Comparison of ENCODE assay signal across 11 cellular contexts in genomic region chr1:246364415-246364941, GRCh38.
DNase-seq lines count a peak whose midpoint lies in the region; ATAC-seq lines count a peak whose summit lies in the region.
"Had no signal": no experiment of that assay in that cellular context is flagged by ENCODE, and none has a peak within 500 bp of the region (broad histone marks: within the 10 kb centered on the region; RNA-seq: fewer than 3 reads in every experiment).

No MANE protein-coding gene starts in this region.

- ATAC-seq in activated naive CD4-positive, alpha-beta T cell treated with anti-CD3 and anti-CD28 coated beads, Interleukin-2, amount 50 U/mL, for 72 hours: peak; percentile 70 to 84
- peak; percentile 96 for ATAC-seq in GM21526 (IDR thresholded peaks at IDR 0.05; ENCODE audit: low FRiP score, unreplicated experiment)
- ATAC-seq in HG03342 (IDR thresholded peaks at IDR 0.05; ENCODE audit: unreplicated experiment): peak; percentile 59
- ATAC-seq in stimulated activated effector memory CD8-positive, alpha-beta T cell treated with anti-CD3 and anti-CD28 coated beads, Interleukin-12 subunit alpha, Interleukin-12 subunit beta, amount 100 ng/mL, for 72 hours: peak; percentile 80
- ATAC-seq: lower lobe of right lung had no signal

- peaks cover 21% of the 10 kb centered on the region for H3K4me1 Mint-ChIP-seq in stimulated activated effector memory CD8-positive, alpha-beta T cell treated with anti-CD3 and anti-CD28 coated beads, Interleukin-12 subunit alpha, Interleukin-12 subunit beta, amount 100 ng/mL, for 72 hours
- H3K4me1 Mint-ChIP-seq in activated T-helper 1 cell treated with anti-CD3 and anti-CD28 coated beads, Interleukin-12 subunit alpha, Interleukin-12 subunit beta, Interleukin-2, Interleukin-4 antibody, amounts not matched to agents 30 ng/mL and 10 ng/mL and 1 ng/mL, durations not matched to agents 14 hours and 24 hours and 36 hours (ENCODE audit: low read depth): peaks cover 11% of the 10 kb centered on the region

- peaks cover 7 to 9% of the 10 kb centered on the region in 2 donors for H3K9me3 Mint-ChIP-seq in activated naive CD4-positive, alpha-beta T cell treated with anti-CD3 and anti-CD28 coated beads, Interleukin-2, amount 50 U/mL, for 72 hours
- peaks cover 10% of the 10 kb centered on the region for H3K9me3 Mint-ChIP-seq in stimulated activated effector memory CD8-positive, alpha-beta T cell treated with anti-CD3 and anti-CD28 coated beads, Interleukin-12 subunit alpha, Interleukin-12 subunit beta, amount 100 ng/mL, for 72 hours
- peaks cover 4% of the 10 kb centered on the region for H3K9me3 Mint-ChIP-seq in activated T-helper 1 cell treated with anti-CD3 and anti-CD28 coated beads, Interleukin-12 subunit alpha, Interleukin-12 subunit beta, Interleukin-2, Interleukin-4 antibody, amounts not matched to agents 30 ng/mL and 10 ng/mL and 1 ng/mL, durations not matched to agents 14 hours and 24 hours and 36 hours

- H3K27ac Mint-ChIP-seq in activated naive CD4-positive, alpha-beta T cell treated with anti-CD3 and anti-CD28 coated beads, Interleukin-2, amount 50 U/mL, for 72 hours: no peak overlapping the region
- no peak overlapping the region for H3K27ac Mint-ChIP-seq in stimulated activated effector memory CD8-positive, alpha-beta T cell treated with anti-CD3 and anti-CD28 coated beads, Interleukin-12 subunit alpha, Interleukin-12 subunit beta, amount 100 ng/mL, for 72 hours
- no peak overlapping the region for H3K27ac Mint-ChIP-seq in activated T-helper 1 cell treated with anti-CD3 and anti-CD28 coated beads, Interleukin-12 subunit alpha, Interleukin-12 subunit beta, Interleukin-2, Interleukin-4 antibody, amounts not matched to agents 30 ng/mL and 10 ng/mL and 1 ng/mL, durations not matched to agents 14 hours and 24 hours and 36 hours

- no peak for DNase-seq in activated naive CD4-positive, alpha-beta T cell treated with anti-CD3 and anti-CD28 coated beads, Interleukin-2, amount 50 U/mL, for 72 hours (ENCODE audit: low spot score in 2 of 2)
- DNase-seq in activated naive CD4-positive, alpha-beta T cell treated with anti-CD3 and anti-CD28 coated beads, Interleukin-2, amount 50 U/mL, for 16 hours: no peak
- DNase-seq in stimulated activated effector memory CD8-positive, alpha-beta T cell treated with anti-CD3 and anti-CD28 coated beads, Interleukin-12 subunit alpha, Interleukin-12 subunit beta, amount 100 ng/mL, for 72 hours (ENCODE audit: low spot score in 2 of 2): no peak
- DNase-seq in dedifferentiated amniotic fluid mesenchymal stem cell (ENCODE audit: extremely low spot score) (no peak), hypothalamus (lab: John Stamatoyannopoulos, UW) (no peak)
- DNase-seq in activated T-helper 1 cell treated with anti-CD3 and anti-CD28 coated beads, Interleukin-12 subunit alpha, Interleukin-12 subunit beta, Interleukin-2, Interleukin-4 antibody, amounts not matched to agents 30 ng/mL and 10 ng/mL and 1 ng/mL, durations not matched to agents 14 hours and 24 hours and 36 hours (ENCODE audit: low spot score): no peak
- DNase-seq: lower lobe of right lung, NCI-H1930, SHP77 treated with DMSO at 0.1 percent for 48 hours had no signal

- H3K27me3 Mint-ChIP-seq in activated T-helper 1 cell treated with anti-CD3 and anti-CD28 coated beads, Interleukin-12 subunit alpha, Interleukin-12 subunit beta, Interleukin-2, Interleukin-4 antibody, amounts not matched to agents 30 ng/mL and 10 ng/mL and 1 ng/mL, durations not matched to agents 14 hours and 24 hours and 36 hours (ENCODE audit: insufficient read depth): no peaks in the 10 kb centered on the region

- peaks cover 10 to 15% of the 10 kb centered on the region in 2 donors for H3K36me3 Mint-ChIP-seq in activated naive CD4-positive, alpha-beta T cell treated with anti-CD3 and anti-CD28 coated beads, Interleukin-2, amount 50 U/mL, for 72 hours
- no peaks in the 10 kb centered on the region for H3K36me3 Mint-ChIP-seq in stimulated activated effector memory CD8-positive, alpha-beta T cell treated with anti-CD3 and anti-CD28 coated beads, Interleukin-12 subunit alpha, Interleukin-12 subunit beta, amount 100 ng/mL, for 72 hours
- H3K36me3 Mint-ChIP-seq in activated T-helper 1 cell treated with anti-CD3 and anti-CD28 coated beads, Interleukin-12 subunit alpha, Interleukin-12 subunit beta, Interleukin-2, Interleukin-4 antibody, amounts not matched to agents 30 ng/mL and 10 ng/mL and 1 ng/mL, durations not matched to agents 14 hours and 24 hours and 36 hours (ENCODE audit: low read depth): no peaks in the 10 kb centered on the region

- intact Hi-C loops in activated T-helper 1 cell treated with anti-CD3 and anti-CD28 coated beads, Interleukin-12 subunit alpha, Interleukin-12 subunit beta, Interleukin-2, Interleukin-4 antibody, amounts not matched to agents 30 ng/mL and 10 ng/mL and 1 ng/mL, durations not matched to agents 14 hours and 24 hours and 36 hours (cut with micrococcal nuclease): loop anchor here (1.0 kb wide), 1 partner anchor 32 kb away; no protein-coding TSS in a partner anchor

- H3K4me3 Mint-ChIP-seq in stimulated activated effector memory CD8-positive, alpha-beta T cell treated with anti-CD3 and anti-CD28 coated beads, Interleukin-12 subunit alpha, Interleukin-12 subunit beta, amount 100 ng/mL, for 72 hours: no peak overlapping the region
- no peak overlapping the region for H3K4me3 Mint-ChIP-seq in activated T-helper 1 cell treated with anti-CD3 and anti-CD28 coated beads, Interleukin-12 subunit alpha, Interleukin-12 subunit beta, Interleukin-2, Interleukin-4 antibody, amounts not matched to agents 30 ng/mL and 10 ng/mL and 1 ng/mL, durations not matched to agents 14 hours and 24 hours and 36 hours
